ENCODE assay signal across 1 cellular context in genomic region chr1:10802948-10803715, GRCh38.
TF ChIP-seq lines count a peak whose summit lies in the region.

No MANE protein-coding gene starts in this region.

TF ChIP-seq in HepG2, 621 proteins besides CTCF, POLR2A, EP300 and RAD21 (continued from another document):
- TF ChIP-seq, protein P1, sequence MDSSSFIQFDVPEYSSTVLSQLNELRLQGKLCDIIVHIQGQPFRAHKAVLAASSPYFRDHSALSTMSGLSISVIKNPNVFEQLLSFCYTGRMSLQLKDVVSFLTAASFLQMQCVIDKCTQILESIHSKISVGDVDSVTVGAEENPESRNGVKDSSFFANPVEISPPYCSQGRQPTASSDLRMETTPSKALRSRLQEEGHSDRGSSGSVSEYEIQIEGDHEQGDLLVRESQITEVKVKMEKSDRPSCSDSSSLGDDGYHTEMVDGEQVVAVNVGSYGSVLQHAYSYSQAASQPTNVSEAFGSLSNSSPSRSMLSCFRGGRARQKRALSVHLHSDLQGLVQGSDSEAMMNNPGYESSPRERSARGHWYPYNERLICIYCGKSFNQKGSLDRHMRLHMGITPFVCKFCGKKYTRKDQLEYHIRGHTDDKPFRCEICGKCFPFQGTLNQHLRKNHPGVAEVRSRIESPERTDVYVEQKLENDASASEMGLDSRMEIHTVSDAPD (CRISPR knock-in tag; IDR thresholded peaks at IDR 0.05) = no peak
- TF ChIP-seq ATM (IDR thresholded peaks at IDR 0.05; ENCODE audit: borderline replicate concordance) (no peak), FOXA3 (CRISPR knock-in tag; IDR thresholded peaks at IDR 0.05) (no peak), ZNF607 (CRISPR knock-in tag; IDR thresholded peaks at IDR 0.05; ENCODE audit: borderline replicate concordance) (no peak), HMG20B (CRISPR knock-in tag; conservative IDR thresholded peaks at IDR 0.05) (no peak), ZNF230 (CRISPR knock-in tag; IDR thresholded peaks at IDR 0.05) (no peak), EED (CRISPR knock-in tag; IDR thresholded peaks at IDR 0.05) (no peak), SAP130 (CRISPR knock-in tag; IDR thresholded peaks at IDR 0.05; ENCODE audit: low read depth) (no peak)
- TF ChIP-seq, protein P2, sequence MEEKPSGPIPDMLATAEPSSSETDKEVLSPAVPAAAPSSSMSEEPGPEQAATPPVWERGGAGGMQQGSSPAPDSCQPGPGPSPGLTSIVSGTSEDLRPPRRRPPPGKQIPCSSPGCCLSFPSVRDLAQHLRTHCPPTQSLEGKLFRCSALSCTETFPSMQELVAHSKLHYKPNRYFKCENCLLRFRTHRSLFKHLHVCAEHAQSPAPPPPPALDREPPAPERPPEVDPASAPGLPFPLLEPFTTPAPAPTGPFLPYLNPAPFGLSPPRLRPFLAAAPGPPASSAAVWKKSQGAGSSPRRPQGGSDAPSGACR (CRISPR knock-in tag; IDR thresholded peaks at IDR 0.05) = no peak
- TF ChIP-seq, protein P3, sequence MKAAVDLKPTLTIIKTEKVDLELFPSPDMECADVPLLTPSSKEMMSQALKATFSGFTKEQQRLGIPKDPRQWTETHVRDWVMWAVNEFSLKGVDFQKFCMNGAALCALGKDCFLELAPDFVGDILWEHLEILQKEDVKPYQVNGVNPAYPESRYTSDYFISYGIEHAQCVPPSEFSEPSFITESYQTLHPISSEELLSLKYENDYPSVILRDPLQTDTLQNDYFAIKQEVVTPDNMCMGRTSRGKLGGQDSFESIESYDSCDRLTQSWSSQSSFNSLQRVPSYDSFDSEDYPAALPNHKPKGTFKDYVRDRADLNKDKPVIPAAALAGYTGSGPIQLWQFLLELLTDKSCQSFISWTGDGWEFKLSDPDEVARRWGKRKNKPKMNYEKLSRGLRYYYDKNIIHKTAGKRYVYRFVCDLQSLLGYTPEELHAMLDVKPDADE (CRISPR knock-in tag; IDR thresholded peaks at IDR 0.05) = no peak
TF ChIP-seq in HepG2: peak in this region for 0.
